Comparison of ENCODE assay signal across 11 cellular contexts in the genomic region with DNA sequence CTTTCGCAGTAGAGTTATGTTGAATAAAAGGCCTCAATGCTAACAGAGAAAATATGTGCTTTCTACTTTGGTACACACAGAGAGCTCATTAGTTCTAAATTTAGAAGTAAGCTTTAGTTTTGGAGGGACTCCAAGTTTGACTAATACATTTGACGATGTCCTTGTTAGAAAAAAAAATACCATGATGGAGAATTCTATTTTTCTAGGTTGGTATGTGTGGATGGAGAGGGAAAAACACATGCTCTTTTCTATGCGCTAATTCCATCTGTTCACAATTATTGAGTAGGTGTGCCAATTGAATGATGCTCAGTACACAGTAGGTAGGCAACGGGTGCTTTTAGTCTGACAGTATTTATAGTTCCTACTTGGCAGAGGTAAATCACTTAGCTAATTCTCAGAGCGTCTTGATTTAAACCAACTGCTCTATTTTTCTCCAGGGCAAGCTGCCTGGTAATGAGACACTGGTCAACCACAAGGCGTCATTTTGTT.
DNase-seq lines count a peak whose midpoint lies in the region; ATAC-seq, FAIRE-seq and TF ChIP-seq lines count a peak whose summit lies in the region.
"Had no signal": no experiment of that assay in that cellular context is flagged by ENCODE, and none has a peak within 500 bp of the region (broad histone marks: within the 10 kb centered on the region; RNA-seq: fewer than 3 reads in every experiment).

No MANE protein-coding gene starts in this region.

- H3K4me3 Mint-ChIP-seq in GM23338: no peak overlapping the region
- H3K4me3 Mint-ChIP-seq: activated naive CD8-positive, alpha-beta T cell treated with anti-CD3 and anti-CD28 coated beads, Interleukin-2, amount 50 U/mL, for 24 hours; naive B cell; stimulated activated naive CD8-positive, alpha-beta T cell treated with anti-CD3 and anti-CD28 coated beads, Interleukin-15, Interleukin-2, amounts not matched to agents 100 ng/mL and 50 ng/mL, for 24 hours had no signal

- no peaks in the 10 kb centered on the region for H3K36me3 ChIP-seq in fibroblast of lung (ENCODE audit: control insufficient read depth, insufficient read depth, low read length)
- no peaks in the 10 kb centered on the region for H3K36me3 ChIP-seq in psoas muscle (ENCODE audit: insufficient read depth in 1 of 2, low read depth in 1 of 2)
- no peaks in the 10 kb centered on the region for H3K36me3 ChIP-seq in GM23338 (ENCODE audit: insufficient read depth)

- peaks cover 13% of the 10 kb centered on the region; the same call in 2 of the 3 replicates for H3K4me1 Mint-ChIP-seq in GM23338
- H3K4me1 Mint-ChIP-seq: activated naive CD8-positive, alpha-beta T cell treated with anti-CD3 and anti-CD28 coated beads, Interleukin-2, amount 50 U/mL, for 24 hours; naive B cell had no signal

- H3K9ac ChIP-seq in fibroblast of lung (ENCODE audit: insufficient read depth, low read length): no peak overlapping the region

- H3K27ac ChIP-seq in fibroblast of lung (ENCODE audit: insufficient read depth, low read length) (peak overlapping the region; percentile 80), psoas muscle (peak overlapping the region; percentile 56), GM23338 (ENCODE audit: low read depth) (no peak overlapping the region)

- no peaks in the 10 kb centered on the region for H3K79me2 ChIP-seq in fibroblast of lung (ENCODE audit: control insufficient read depth, insufficient read depth, low read length)
- no peaks in the 10 kb centered on the region for H3K79me2 ChIP-seq in GM23338 (replicated peaks; ENCODE audit: insufficient read depth)

- DNase-seq in COLO829 (ENCODE audit: low spot score) (peak; percentile 8), RCC 7860 (ENCODE audit: low spot score) (no peak), fibroblast of lung (ENCODE audit: low read depth in 2 of 2) (peak; percentile 92 to 97), psoas muscle (no peak), GM23338 (ENCODE audit: low spot score) (no peak), retina (no peak)
- DNase-seq: activated naive CD8-positive, alpha-beta T cell treated with anti-CD3 and anti-CD28 coated beads, Interleukin-2, amount 50 U/mL, for 24 hours; naive B cell had no signal

- 11 to 24% (median 11%) methylated on average over 6 of the region's 6 CpGs for WGBS in psoas muscle, 3 donors

- H3K4me2 ChIP-seq in fibroblast of lung (ENCODE audit: extremely low read depth, insufficient read depth, low read length) (peak overlapping the region; percentile 75), GM23338 (no peak overlapping the region)

- TF ChIP-seq CTCF in fibroblast of lung (conservative IDR thresholded peaks at IDR 0.05 in 1 of 2, IDR thresholded peaks at IDR 0.05 in 1 of 2; ENCODE audit: low read depth in 1 of 2, low read length in 2 of 2): peak in 1 of 2 donors; percentile 7
- TF ChIP-seq CTCF in psoas muscle (IDR thresholded peaks at IDR 0.05): no peak
- no peak for TF ChIP-seq CTCF in GM23338 (conservative IDR thresholded peaks at IDR 0.05; ENCODE audit: low read depth in 2 of 2)

- no peaks in the 10 kb centered on the region for H3K27me3 ChIP-seq in fibroblast of lung (ENCODE audit: control insufficient read depth, insufficient read depth, low read length)
- no peaks in the 10 kb centered on the region for H3K27me3 ChIP-seq in psoas muscle (ENCODE audit: insufficient read depth in 3 of 3, low read length in 2 of 3)
- H3K27me3 ChIP-seq in GM23338 (ENCODE audit: insufficient read depth): no peaks in the 10 kb centered on the region

- peaks cover 10% of the 10 kb centered on the region for H3K4me1 ChIP-seq in fibroblast of lung (ENCODE audit: control insufficient read depth, extremely low read depth, insufficient read depth, low read length)
- H3K4me1 ChIP-seq in psoas muscle: peaks cover 15% of the 10 kb centered on the region
- H3K4me1 ChIP-seq in GM23338 (ENCODE audit: insufficient read depth): peaks cover 7% of the 10 kb centered on the region; the same call in 1 of the 2 replicates

- intact Hi-C loops in psoas muscle (cut with DNase I): no loop called here

- no peaks in the 10 kb centered on the region for H4K20me1 ChIP-seq in fibroblast of lung (ENCODE audit: control insufficient read depth, extremely low read depth, insufficient read depth, low read length)
- no peaks in the 10 kb centered on the region for H4K20me1 ChIP-seq in GM23338 (replicated peaks; ENCODE audit: insufficient read depth)

- H3K27me3 Mint-ChIP-seq in GM23338 (ENCODE audit: insufficient read depth, low read depth, poor library complexity): peaks cover under 1% of the 10 kb centered on the region
- H3K27me3 Mint-ChIP-seq: naive B cell had no signal

- FAIRE-seq in RCC 7860 (lab: Jason Lieb, UNC): peak; percentile 4

- H2AFZ ChIP-seq in fibroblast of lung (ENCODE audit: low read length) (peak overlapping the region; percentile 83), GM23338 (no peak overlapping the region)

- H3K9me3 Mint-ChIP-seq in GM23338: no peaks in the 10 kb centered on the region
- H3K9me3 Mint-ChIP-seq: naive B cell; stimulated activated naive CD8-positive, alpha-beta T cell treated with anti-CD3 and anti-CD28 coated beads, Interleukin-15, Interleukin-2, amounts not matched to agents 100 ng/mL and 50 ng/mL, for 24 hours had no signal

- no peaks in the 10 kb centered on the region for H3K36me3 Mint-ChIP-seq in GM23338 (ENCODE audit: low read depth)
- H3K36me3 Mint-ChIP-seq: naive B cell had no signal

- H3K27ac Mint-ChIP-seq in GM23338: no peak overlapping the region
- H3K27ac Mint-ChIP-seq: activated naive CD8-positive, alpha-beta T cell treated with anti-CD3 and anti-CD28 coated beads, Interleukin-2, amount 50 U/mL, for 24 hours; naive B cell; stimulated activated naive CD8-positive, alpha-beta T cell treated with anti-CD3 and anti-CD28 coated beads, Interleukin-15, Interleukin-2, amounts not matched to agents 100 ng/mL and 50 ng/mL, for 24 hours had no signal

- no peaks in the 10 kb centered on the region for H3F3A ChIP-seq in GM23338 (replicated peaks; ENCODE audit: low read depth)

- H3K9me3 ChIP-seq in fibroblast of lung (ENCODE audit: control insufficient read depth, insufficient read depth, low read depth, low read length) (no peaks in the 10 kb centered on the region), psoas muscle (no peaks in the 10 kb centered on the region)

- peak; percentile 44 to 95 (median 89) for ATAC-seq in psoas muscle
- ATAC-seq in HG03025 (IDR thresholded peaks at IDR 0.05; ENCODE audit: low FRiP score, unreplicated experiment): no peak
- ATAC-seq in GM19455 (IDR thresholded peaks at IDR 0.05; ENCODE audit: unreplicated experiment): no peak
- no peak for ATAC-seq in GM23338
- ATAC-seq: activated naive CD8-positive, alpha-beta T cell treated with anti-CD3 and anti-CD28 coated beads, Interleukin-2, amount 50 U/mL, for 24 hours had no signal

- H3K4me3 ChIP-seq in fibroblast of lung (replicated peaks in 1 of 4; ENCODE audit: control extremely low read depth in 1 of 4, insufficient read depth in 1 of 4, low read depth in 3 of 4, low read length in 4 of 4): no peak overlapping the region
- H3K4me3 ChIP-seq in psoas muscle: peak overlapping the region; percentile 1
- no peak overlapping the region for H3K4me3 ChIP-seq in GM23338

- H3K9me2 ChIP-seq in GM23338 (ENCODE audit: insufficient read depth): 0 out of 2 replicates have a peak, but pooled peaks cover 6% of the 10 kb centered on the region

Comparison
In these comparisons a context has a peak if more than half of its experiments do, and no peak if none do; other contexts are left out.
1. DNase-seq: peak in COLO829 (single experiment) and fibroblast of lung (2 of 2); none in RCC 7860 (single experiment), psoas muscle (0 of 2), GM23338 (single experiment) and retina (single experiment).
2. ATAC-seq: peak in psoas muscle (4 of 4); none in HG03025 (single experiment), GM19455 (single experiment) and GM23338 (single experiment).